1 cellular context compared by ENCODE assay signal in the genomic region with DNA sequence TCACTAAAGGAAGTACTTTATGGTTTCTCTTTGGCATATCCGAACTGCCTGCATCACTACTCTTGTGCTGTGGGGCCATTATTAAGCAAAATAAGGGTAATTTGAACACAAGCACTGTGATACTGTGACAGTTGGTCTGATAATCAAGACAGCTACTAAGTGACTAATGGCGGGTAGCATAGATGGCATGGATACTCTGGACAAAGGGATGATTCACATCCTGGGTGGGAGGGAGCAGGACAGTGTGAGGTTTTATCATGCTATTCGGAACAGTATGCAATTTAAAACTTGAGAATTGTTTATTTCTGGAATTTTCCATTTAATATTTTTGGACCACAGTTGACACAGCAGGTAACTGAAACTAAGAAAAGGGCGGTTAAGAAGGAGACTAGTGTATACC.
A peak's percentile ranks its signal among the peaks of the same experiment; 100 is the strongest.
TF ChIP-seq lines count a peak whose summit lies in the region.

No MANE protein-coding gene starts in this region.

TF ChIP-seq in SK-N-SH, 30 proteins besides CTCF, POLR2A, EP300 and RAD21 (continued from another document):
- TF ChIP-seq FOXM1 (IDR thresholded peaks at IDR 0.05; ENCODE audit: low read depth), result no peak
- TF ChIP-seq, protein P1, sequence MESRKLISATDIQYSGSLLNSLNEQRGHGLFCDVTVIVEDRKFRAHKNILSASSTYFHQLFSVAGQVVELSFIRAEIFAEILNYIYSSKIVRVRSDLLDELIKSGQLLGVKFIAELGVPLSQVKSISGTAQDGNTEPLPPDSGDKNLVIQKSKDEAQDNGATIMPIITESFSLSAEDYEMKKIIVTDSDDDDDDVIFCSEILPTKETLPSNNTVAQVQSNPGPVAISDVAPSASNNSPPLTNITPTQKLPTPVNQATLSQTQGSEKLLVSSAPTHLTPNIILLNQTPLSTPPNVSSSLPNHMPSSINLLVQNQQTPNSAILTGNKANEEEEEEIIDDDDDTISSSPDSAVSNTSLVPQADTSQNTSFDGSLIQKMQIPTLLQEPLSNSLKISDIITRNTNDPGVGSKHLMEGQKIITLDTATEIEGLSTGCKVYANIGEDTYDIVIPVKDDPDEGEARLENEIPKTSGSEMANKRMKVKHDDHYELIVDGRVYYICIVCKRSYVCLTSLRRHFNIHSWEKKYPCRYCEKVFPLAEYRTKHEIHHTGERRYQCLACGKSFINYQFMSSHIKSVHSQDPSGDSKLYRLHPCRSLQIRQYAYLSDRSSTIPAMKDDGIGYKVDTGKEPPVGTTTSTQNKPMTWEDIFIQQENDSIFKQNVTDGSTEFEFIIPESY (IDR thresholded peaks at IDR 0.05; ENCODE audit: borderline replicate concordance, low read depth), result no peak
- TF ChIP-seq RXRA (IDR thresholded peaks at IDR 0.05; ENCODE audit: borderline replicate concordance, low read depth), result no peak
- no peak for TF ChIP-seq SMC3 (IDR thresholded peaks at IDR 0.05; ENCODE audit: low read depth, low read length)
- no peak for TF ChIP-seq RCOR1 (IDR thresholded peaks at IDR 0.05; ENCODE audit: low read length)
- no peak for TF ChIP-seq YY1 (IDR thresholded peaks at IDR 0.05; ENCODE audit: low read depth)
- TF ChIP-seq, protein P2, sequence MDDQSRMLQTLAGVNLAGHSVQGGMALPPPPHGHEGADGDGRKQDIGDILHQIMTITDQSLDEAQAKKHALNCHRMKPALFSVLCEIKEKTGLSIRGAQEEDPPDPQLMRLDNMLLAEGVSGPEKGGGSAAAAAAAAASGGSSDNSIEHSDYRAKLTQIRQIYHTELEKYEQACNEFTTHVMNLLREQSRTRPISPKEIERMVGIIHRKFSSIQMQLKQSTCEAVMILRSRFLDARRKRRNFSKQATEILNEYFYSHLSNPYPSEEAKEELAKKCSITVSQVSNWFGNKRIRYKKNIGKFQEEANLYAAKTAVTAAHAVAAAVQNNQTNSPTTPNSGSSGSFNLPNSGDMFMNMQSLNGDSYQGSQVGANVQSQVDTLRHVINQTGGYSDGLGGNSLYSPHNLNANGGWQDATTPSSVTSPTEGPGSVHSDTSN (IDR thresholded peaks at IDR 0.05), result peak; percentile 44; the same call in 1 of the 2 replicates
- TF ChIP-seq, protein P3, sequence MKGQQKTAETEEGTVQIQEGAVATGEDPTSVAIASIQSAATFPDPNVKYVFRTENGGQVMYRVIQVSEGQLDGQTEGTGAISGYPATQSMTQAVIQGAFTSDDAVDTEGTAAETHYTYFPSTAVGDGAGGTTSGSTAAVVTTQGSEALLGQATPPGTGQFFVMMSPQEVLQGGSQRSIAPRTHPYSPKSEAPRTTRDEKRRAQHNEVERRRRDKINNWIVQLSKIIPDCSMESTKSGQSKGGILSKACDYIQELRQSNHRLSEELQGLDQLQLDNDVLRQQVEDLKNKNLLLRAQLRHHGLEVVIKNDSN (IDR thresholded peaks at IDR 0.05; ENCODE audit: borderline replicate concordance, low read depth), result no peak
- TF ChIP-seq, protein P4, sequence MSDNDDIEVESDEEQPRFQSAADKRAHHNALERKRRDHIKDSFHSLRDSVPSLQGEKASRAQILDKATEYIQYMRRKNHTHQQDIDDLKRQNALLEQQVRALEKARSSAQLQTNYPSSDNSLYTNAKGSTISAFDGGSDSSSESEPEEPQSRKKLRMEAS (IDR thresholded peaks at IDR 0.05; ENCODE audit: low read depth), result peak; percentile 54; the same call in 1 of the 2 replicates
- peak; percentile 74 for TF ChIP-seq JUND (IDR thresholded peaks at IDR 0.05)
- no peak for TF ChIP-seq TEAD4 (IDR thresholded peaks at IDR 0.05; ENCODE audit: borderline replicate concordance, insufficient read depth)
- no peak for TF ChIP-seq MXI1 (IDR thresholded peaks at IDR 0.05; ENCODE audit: low read depth, low read length)
- TF ChIP-seq, protein P5, sequence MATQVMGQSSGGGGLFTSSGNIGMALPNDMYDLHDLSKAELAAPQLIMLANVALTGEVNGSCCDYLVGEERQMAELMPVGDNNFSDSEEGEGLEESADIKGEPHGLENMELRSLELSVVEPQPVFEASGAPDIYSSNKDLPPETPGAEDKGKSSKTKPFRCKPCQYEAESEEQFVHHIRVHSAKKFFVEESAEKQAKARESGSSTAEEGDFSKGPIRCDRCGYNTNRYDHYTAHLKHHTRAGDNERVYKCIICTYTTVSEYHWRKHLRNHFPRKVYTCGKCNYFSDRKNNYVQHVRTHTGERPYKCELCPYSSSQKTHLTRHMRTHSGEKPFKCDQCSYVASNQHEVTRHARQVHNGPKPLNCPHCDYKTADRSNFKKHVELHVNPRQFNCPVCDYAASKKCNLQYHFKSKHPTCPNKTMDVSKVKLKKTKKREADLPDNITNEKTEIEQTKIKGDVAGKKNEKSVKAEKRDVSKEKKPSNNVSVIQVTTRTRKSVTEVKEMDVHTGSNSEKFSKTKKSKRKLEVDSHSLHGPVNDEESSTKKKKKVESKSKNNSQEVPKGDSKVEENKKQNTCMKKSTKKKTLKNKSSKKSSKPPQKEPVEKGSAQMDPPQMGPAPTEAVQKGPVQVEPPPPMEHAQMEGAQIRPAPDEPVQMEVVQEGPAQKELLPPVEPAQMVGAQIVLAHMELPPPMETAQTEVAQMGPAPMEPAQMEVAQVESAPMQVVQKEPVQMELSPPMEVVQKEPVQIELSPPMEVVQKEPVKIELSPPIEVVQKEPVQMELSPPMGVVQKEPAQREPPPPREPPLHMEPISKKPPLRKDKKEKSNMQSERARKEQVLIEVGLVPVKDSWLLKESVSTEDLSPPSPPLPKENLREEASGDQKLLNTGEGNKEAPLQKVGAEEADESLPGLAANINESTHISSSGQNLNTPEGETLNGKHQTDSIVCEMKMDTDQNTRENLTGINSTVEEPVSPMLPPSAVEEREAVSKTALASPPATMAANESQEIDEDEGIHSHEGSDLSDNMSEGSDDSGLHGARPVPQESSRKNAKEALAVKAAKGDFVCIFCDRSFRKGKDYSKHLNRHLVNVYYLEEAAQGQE (IDR thresholded peaks at IDR 0.05; ENCODE audit: low read depth, low read length), result no peak
- no peak for TF ChIP-seq CHD2 (IDR thresholded peaks at IDR 0.05; ENCODE audit: low read length, partially characterized antibody)
- no peak for TF ChIP-seq NFIC (IDR thresholded peaks at IDR 0.05; ENCODE audit: borderline replicate concordance)
- TF ChIP-seq FOXJ3 (CRISPR knock-in tag; IDR thresholded peaks at IDR 0.05), result no peak
- TF ChIP-seq FOSL2 (IDR thresholded peaks at IDR 0.05; ENCODE audit: borderline replicate concordance, low read depth), result peak; percentile 65; the same call in 1 of the 2 replicates
- no peak for TF ChIP-seq GABPA (IDR thresholded peaks at IDR 0.05; ENCODE audit: low read depth)
- TF ChIP-seq MEF2A (IDR thresholded peaks at IDR 0.05; ENCODE audit: borderline replicate concordance, low read depth), result no peak
- no peak for TF ChIP-seq RFX5 (IDR thresholded peaks at IDR 0.05; ENCODE audit: low read length)
- TF ChIP-seq EZH2phosphoT487 (IDR thresholded peaks at IDR 0.05; ENCODE audit: borderline replicate concordance, low read depth), result no peak
TF ChIP-seq in SK-N-SH: peak in this region for 5.
